Comparison of ENCODE assay signal across 15 cellular contexts in genomic region chr12:45191239-45191638, GRCh38. TPM values are rescaled to one million over a fixed set of nuclear protein-coding genes. Genes with fewer than 3 reads are reported as not detected.
DNase-seq lines count a peak whose midpoint lies in the region; ATAC-seq and TF ChIP-seq lines count a peak whose summit lies in the region.
"Had no signal": no experiment of that assay in that cellular context is flagged by ENCODE, and none has a peak within 500 bp of the region (broad histone marks: within the 10 kb centered on the region; RNA-seq: fewer than 3 reads in every experiment).

No MANE protein-coding gene starts in this region.

- H3K36me3 ChIP-seq in osteoblast (ENCODE audit: insufficient read depth, low read length) = no peaks in the 10 kb centered on the region

- CTCF ChIA-PET in activated CD4-positive, alpha-beta T cell treated with anti-CD3 and anti-CD28 coated beads, Interleukin-2, amount 10 ng/mL, durations not matched to agents 7 days and 5 days (lab: Charles Lee) = interaction anchor here (0.6 kb wide), 1 partner anchor 1556 kb away, joined by 3 read pairs; no protein-coding TSS in a partner anchor

- no peaks in the 10 kb centered on the region for H3K9me3 ChIP-seq in osteoblast (ENCODE audit: low read depth, low read length)

- no peak overlapping the region for H3K4me3 Mint-ChIP-seq in activated naive CD8-positive, alpha-beta T cell treated with anti-CD3 and anti-CD28 coated beads, Interleukin-2, amount 50 U/mL, for 24 hours
- H3K4me3 Mint-ChIP-seq in activated naive CD8-positive, alpha-beta T cell treated with anti-CD3 and anti-CD28 coated beads for 36 hours = no peak overlapping the region
- no peak overlapping the region for H3K4me3 Mint-ChIP-seq in stimulated activated effector memory CD8-positive, alpha-beta T cell treated with anti-CD3 and anti-CD28 coated beads, Interleukin-12 subunit alpha, Interleukin-12 subunit beta, amount 100 ng/mL, for 72 hours
- H3K4me3 Mint-ChIP-seq in activated CD4-positive, alpha-beta T cell treated with anti-CD3 and anti-CD28 coated beads, Interleukin-2, amount 10 ng/mL, durations not matched to agents 7 days and 5 days = no peak overlapping the region

- no peaks in the 10 kb centered on the region for H3K9me3 Mint-ChIP-seq in activated naive CD8-positive, alpha-beta T cell treated with anti-CD3 and anti-CD28 coated beads, Interleukin-2, amount 50 U/mL, for 24 hours
- H3K9me3 Mint-ChIP-seq in activated naive CD8-positive, alpha-beta T cell treated with anti-CD3 and anti-CD28 coated beads for 36 hours = no peaks in the 10 kb centered on the region
- H3K9me3 Mint-ChIP-seq in stimulated activated effector memory CD8-positive, alpha-beta T cell treated with anti-CD3 and anti-CD28 coated beads, Interleukin-12 subunit alpha, Interleukin-12 subunit beta, amount 100 ng/mL, for 72 hours = no peaks in the 10 kb centered on the region
- H3K9me3 Mint-ChIP-seq in activated CD4-positive, alpha-beta T cell treated with anti-CD3 and anti-CD28 coated beads, Interleukin-2, amount 10 ng/mL, durations not matched to agents 7 days and 5 days = no peaks in the 10 kb centered on the region

- peaks cover 12% of the 10 kb centered on the region for H3K4me1 ChIP-seq in osteoblast (ENCODE audit: insufficient read depth, low read length)

- H2AFZ ChIP-seq in osteoblast (ENCODE audit: low read length) = no peak overlapping the region
- H2AFZ ChIP-seq: parathyroid adenoma had no signal

- TF ChIP-seq CTCF in osteoblast (IDR thresholded peaks at IDR 0.05; ENCODE audit: extremely low read depth, low read depth, low read length) = no peak

- no peaks in the 10 kb centered on the region for H3K27me3 Mint-ChIP-seq in activated naive CD8-positive, alpha-beta T cell treated with anti-CD3 and anti-CD28 coated beads, Interleukin-2, amount 50 U/mL, for 24 hours
- no peaks in the 10 kb centered on the region for H3K27me3 Mint-ChIP-seq in activated naive CD8-positive, alpha-beta T cell treated with anti-CD3 and anti-CD28 coated beads for 36 hours
- H3K27me3 Mint-ChIP-seq in activated CD4-positive, alpha-beta T cell treated with anti-CD3 and anti-CD28 coated beads, Interleukin-2, amount 10 ng/mL, durations not matched to agents 7 days and 5 days = no peaks in the 10 kb centered on the region

- peaks cover 3% of the 10 kb centered on the region for H3K36me3 Mint-ChIP-seq in activated naive CD8-positive, alpha-beta T cell treated with anti-CD3 and anti-CD28 coated beads, Interleukin-2, amount 50 U/mL, for 24 hours (ENCODE audit: low read depth)
- peaks cover 8% of the 10 kb centered on the region for H3K36me3 Mint-ChIP-seq in activated naive CD8-positive, alpha-beta T cell treated with anti-CD3 and anti-CD28 coated beads for 36 hours
- no peaks in the 10 kb centered on the region for H3K36me3 Mint-ChIP-seq in stimulated activated effector memory CD8-positive, alpha-beta T cell treated with anti-CD3 and anti-CD28 coated beads, Interleukin-12 subunit alpha, Interleukin-12 subunit beta, amount 100 ng/mL, for 72 hours
- peaks cover 4% of the 10 kb centered on the region for H3K36me3 Mint-ChIP-seq in activated CD4-positive, alpha-beta T cell treated with anti-CD3 and anti-CD28 coated beads, Interleukin-2, amount 10 ng/mL, durations not matched to agents 7 days and 5 days (ENCODE audit: low read depth)

- no peak overlapping the region for H3K27ac Mint-ChIP-seq in activated naive CD8-positive, alpha-beta T cell treated with anti-CD3 and anti-CD28 coated beads, Interleukin-2, amount 50 U/mL, for 24 hours
- H3K27ac Mint-ChIP-seq in activated naive CD8-positive, alpha-beta T cell treated with anti-CD3 and anti-CD28 coated beads for 36 hours = no peak overlapping the region
- H3K27ac Mint-ChIP-seq in stimulated activated effector memory CD8-positive, alpha-beta T cell treated with anti-CD3 and anti-CD28 coated beads, Interleukin-12 subunit alpha, Interleukin-12 subunit beta, amount 100 ng/mL, for 72 hours = no peak overlapping the region
- H3K27ac Mint-ChIP-seq in activated CD4-positive, alpha-beta T cell treated with anti-CD3 and anti-CD28 coated beads, Interleukin-2, amount 10 ng/mL, durations not matched to agents 7 days and 5 days = no peak overlapping the region

- H3K4me2 ChIP-seq in osteoblast (ENCODE audit: insufficient read depth, low read length) = no peak overlapping the region

- DNase-seq in activated naive CD8-positive, alpha-beta T cell treated with anti-CD3 and anti-CD28 coated beads, Interleukin-2, amount 50 U/mL, for 24 hours = no peak
- DNase-seq in activated naive CD8-positive, alpha-beta T cell treated with anti-CD3 and anti-CD28 coated beads for 36 hours = no peak
- DNase-seq in RKO (ENCODE audit: low spot score) (peak; percentile 44), epidermal melanocyte (ENCODE audit: insufficient read length, low spot score) (peak; percentile 25), activated gamma-delta T cell treated with Interleukin-2 at 50 U/mL for 16 hours (no peak), osteoblast (ENCODE audit: insufficient read length, low spot score, missing footprints) (no peak)
- no peak for DNase-seq in stimulated activated effector memory CD8-positive, alpha-beta T cell treated with anti-CD3 and anti-CD28 coated beads, Interleukin-12 subunit alpha, Interleukin-12 subunit beta, amount 100 ng/mL, for 72 hours (ENCODE audit: low spot score in 2 of 2)
- DNase-seq in activated CD4-positive, alpha-beta T cell treated with anti-CD3 and anti-CD28 coated beads, Interleukin-2, amount 10 ng/mL, durations not matched to agents 7 days and 5 days = no peak
- DNase-seq: activated CD8-positive, alpha-beta memory T cell treated with anti-CD3 and anti-CD28 coated beads, Interleukin-2, amount 50 U/mL, for 4 hours; AML-193; DMS79 treated with DMSO at 0.1 percent for 48 hours; midbrain; NCI-H1105 treated with DMSO at 0.1 percent for 48 hours; stimulated activated CD8-positive, alpha-beta memory T cell treated with anti-CD3 and anti-CD28 coated beads, Interleukin-4, amount 100 ng/mL, for 48 hours had no signal

- no peaks in the 10 kb centered on the region for H3K27me3 ChIP-seq in osteoblast (ENCODE audit: insufficient read depth, low read length)

- POLR2A ChIA-PET in activated CD4-positive, alpha-beta T cell treated with anti-CD3 and anti-CD28 coated beads, Interleukin-2, amount 10 ng/mL, durations not matched to agents 7 days and 5 days (lab: Charles Lee) = interaction anchor here (0.7 kb wide), 2 partner anchors 178 to 537 kb away, joined by 3 to 5 read pairs; no protein-coding TSS in a partner anchor

- no peaks in the 10 kb centered on the region for H4K20me1 ChIP-seq in osteoblast (ENCODE audit: insufficient read depth, low read length)

- no peaks in the 10 kb centered on the region for H3K79me2 ChIP-seq in osteoblast (ENCODE audit: insufficient read depth, low read length)

- ATAC-seq in activated naive CD8-positive, alpha-beta T cell treated with anti-CD3 and anti-CD28 coated beads, Interleukin-2, amount 50 U/mL, for 24 hours = peak; percentile 67
- ATAC-seq in stimulated activated effector memory CD8-positive, alpha-beta T cell treated with anti-CD3 and anti-CD28 coated beads, Interleukin-12 subunit alpha, Interleukin-12 subunit beta, amount 100 ng/mL, for 72 hours = peak; percentile 64

- H3K4me3 ChIP-seq in osteoblast (ENCODE audit: insufficient read depth, low read length) = no peak overlapping the region

- H3K4me1 Mint-ChIP-seq in activated naive CD8-positive, alpha-beta T cell treated with anti-CD3 and anti-CD28 coated beads, Interleukin-2, amount 50 U/mL, for 24 hours = peaks cover 20% of the 10 kb centered on the region
- H3K4me1 Mint-ChIP-seq in activated naive CD8-positive, alpha-beta T cell treated with anti-CD3 and anti-CD28 coated beads for 36 hours = peaks cover 11% of the 10 kb centered on the region
- peaks cover 7% of the 10 kb centered on the region for H3K4me1 Mint-ChIP-seq in stimulated activated effector memory CD8-positive, alpha-beta T cell treated with anti-CD3 and anti-CD28 coated beads, Interleukin-12 subunit alpha, Interleukin-12 subunit beta, amount 100 ng/mL, for 72 hours
- H3K4me1 Mint-ChIP-seq in activated CD4-positive, alpha-beta T cell treated with anti-CD3 and anti-CD28 coated beads, Interleukin-2, amount 10 ng/mL, durations not matched to agents 7 days and 5 days = peaks cover 16% of the 10 kb centered on the region

- no peak overlapping the region for H3K27ac ChIP-seq in osteoblast (ENCODE audit: low read depth, low read length)

RNA-seq across cellular contexts. Expression of gene ANO6, which starts 24.7 kb away (rescaled TPM):
- 10 to 100 TPM; 12.1 to 12.6 TPM for total RNA-seq in activated naive CD8-positive, alpha-beta T cell treated with anti-CD3 and anti-CD28 coated beads for 36 hours
- 49.9 and 53.3 TPM in 2 replicates for total RNA-seq in osteoblast
- 10 to 100 TPM; 27.3 to 32.0 TPM for total RNA-seq in activated CD4-positive, alpha-beta T cell treated with anti-CD3 and anti-CD28 coated beads, Interleukin-2, amount 10 ng/mL, durations not matched to agents 7 days and 5 days

Comparison
In these comparisons a context has a peak if more than half of its experiments do, and no peak if none do; other contexts are left out.
1. DNase-seq: peak in RKO (single experiment) and epidermal melanocyte (single experiment); none in activated naive CD8-positive, alpha-beta T cell treated with anti-CD3 and anti-CD28 coated beads, Interleukin-2, amount 50 U/mL, for 24 hours (single experiment), activated naive CD8-positive, alpha-beta T cell treated with anti-CD3 and anti-CD28 coated beads for 36 hours (single experiment), stimulated activated effector memory CD8-positive, alpha-beta T cell treated with anti-CD3 and anti-CD28 coated beads, Interleukin-12 subunit alpha, Interleukin-12 subunit beta, amount 100 ng/mL, for 72 hours (0 of 2), activated gamma-delta T cell treated with Interleukin-2 at 50 U/mL for 16 hours (single experiment), osteoblast (single experiment) and activated CD4-positive, alpha-beta T cell treated with anti-CD3 and anti-CD28 coated beads, Interleukin-2, amount 10 ng/mL, durations not matched to agents 7 days and 5 days (single experiment).